12 cellular contexts compared by ENCODE assay signal in the genomic region with DNA sequence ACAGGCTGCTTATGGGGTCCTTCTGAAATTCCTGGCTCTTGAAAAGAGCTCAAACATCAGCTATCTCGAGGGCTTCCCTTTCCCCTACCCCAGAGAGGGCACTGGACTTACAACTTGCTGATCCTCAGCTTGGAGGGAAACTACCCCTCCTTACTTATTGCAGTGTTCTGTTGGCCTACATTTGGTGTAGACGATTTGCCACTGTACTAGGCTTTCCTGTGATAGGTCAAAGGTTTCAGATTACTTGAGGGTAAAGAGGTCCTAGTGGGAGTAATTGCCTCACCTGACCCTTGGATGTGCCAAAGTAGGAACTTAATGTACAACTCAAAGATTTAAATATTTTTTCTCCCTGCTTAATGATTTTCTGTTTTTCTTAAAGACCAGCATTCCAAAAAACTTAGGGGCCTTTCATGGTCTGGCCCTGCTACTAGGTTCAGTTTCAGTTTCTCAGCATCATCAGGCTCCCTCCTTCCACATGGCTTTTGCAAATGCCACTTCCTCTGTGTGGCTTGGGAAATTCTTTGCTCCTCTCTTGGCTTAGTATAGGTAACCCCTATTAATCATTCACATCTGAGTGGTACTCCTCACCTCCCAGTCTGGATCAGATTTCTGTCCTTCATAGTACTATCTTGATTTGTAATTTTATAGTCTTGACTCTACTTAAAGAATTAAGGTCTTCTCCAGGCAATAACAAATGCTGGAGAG. TPM values are rescaled to one million over a fixed set of nuclear protein-coding genes. Genes with fewer than 3 reads are reported as not detected.
DNase-seq lines count a peak whose midpoint lies in the region; ATAC-seq, FAIRE-seq and TF ChIP-seq lines count a peak whose summit lies in the region.
"Had no signal": no experiment of that assay in that cellular context is flagged by ENCODE, and none has a peak within 500 bp of the region (broad histone marks: within the 10 kb centered on the region; RNA-seq: fewer than 3 reads in every experiment).

No MANE protein-coding gene starts in this region.

- peaks cover 13 to 22% of the 10 kb centered on the region in 2 donors for H3K36me3 Mint-ChIP-seq in CD14-positive monocyte
- no peaks in the 10 kb centered on the region for H3K36me3 Mint-ChIP-seq in activated T-helper 17 cell treated with anti-CD3 and anti-CD28 coated beads, Interleukin-2, amount 50 U/mL, for 72 hours (ENCODE audit: low read depth)

- peak overlapping the region in 5 of 7 donors; percentile 32 to 69 (median 54) for H3K27ac Mint-ChIP-seq in CD14-positive monocyte
- no peak overlapping the region for H3K27ac Mint-ChIP-seq in activated T-helper 17 cell treated with anti-CD3 and anti-CD28 coated beads, Interleukin-2, amount 50 U/mL, for 72 hours

- H3K4me3 Mint-ChIP-seq in CD14-positive monocyte: peak overlapping the region in 1 of 2 donors; percentile 26
- H3K4me3 Mint-ChIP-seq in activated T-helper 17 cell treated with anti-CD3 and anti-CD28 coated beads, Interleukin-2, amount 50 U/mL, for 72 hours: no peak overlapping the region

- H3K9me3 Mint-ChIP-seq in CD14-positive monocyte: peaks cover 0 to 3% (median 0%) of the 10 kb centered on the region in 7 donors
- no peaks in the 10 kb centered on the region for H3K9me3 Mint-ChIP-seq in activated T-helper 17 cell treated with anti-CD3 and anti-CD28 coated beads, Interleukin-2, amount 50 U/mL, for 72 hours

- H3K27ac ChIP-seq in coronary artery: no peak overlapping the region
- no peak overlapping the region for H3K27ac ChIP-seq in effector memory CD4-positive, alpha-beta T cell (ENCODE audit: insufficient read depth, low read length, poor library complexity, severe bottlenecking)

- peak; percentile 85 for FAIRE-seq in GM19239 (lab: Jason Lieb, UNC)
- FAIRE-seq: endothelial cell of umbilical vein had no signal

- H3K36me3 ChIP-seq in effector memory CD4-positive, alpha-beta T cell (ENCODE audit: control insufficient read depth, insufficient read depth, low read length): no peaks in the 10 kb centered on the region

- H3K27me3 Mint-ChIP-seq in CD14-positive monocyte (ENCODE audit: low read depth in 3 of 3): peaks cover 0 to 4% (median 3%) of the 10 kb centered on the region in 3 donors
- H3K27me3 Mint-ChIP-seq in activated T-helper 17 cell treated with anti-CD3 and anti-CD28 coated beads, Interleukin-2, amount 50 U/mL, for 72 hours: no peaks in the 10 kb centered on the region

- peak; percentile 55 for ATAC-seq in HG02870 (IDR thresholded peaks at IDR 0.05; ENCODE audit: unreplicated experiment)
- peak; percentile 32 for ATAC-seq in activated T-helper 17 cell treated with anti-CD3 and anti-CD28 coated beads, Interleukin-2, amount 50 U/mL, for 72 hours (replicated peaks)
- ATAC-seq: Panc1 had no signal

- no peak for DNase-seq in CD14-positive monocyte (ENCODE audit: low spot score)
- DNase-seq in GM19239 (ENCODE audit: insufficient read length, low spot score): no peak
- DNase-seq in coronary artery (ENCODE audit: low spot score): no peak
- no peak for DNase-seq in posterior vena cava (ENCODE audit: low spot score)
- no peak for DNase-seq in effector memory CD4-positive, alpha-beta T cell
- no peak for DNase-seq in RPMI8226
- DNase-seq: NCI-H187 had no signal

- H3K4me3 ChIP-seq in coronary artery: no peak overlapping the region
- no peak overlapping the region for H3K4me3 ChIP-seq in effector memory CD4-positive, alpha-beta T cell (ENCODE audit: insufficient read depth, low read depth, low read length, poor library complexity, severe bottlenecking)
- H3K4me3 ChIP-seq: smooth muscle cell had no signal

- H3K27me3 ChIP-seq in effector memory CD4-positive, alpha-beta T cell (replicated peaks; ENCODE audit: control insufficient read depth, insufficient read depth, low read length, poor library complexity, severe bottlenecking): no peaks in the 10 kb centered on the region

- TF ChIP-seq CTCF in CD14-positive monocyte (IDR thresholded peaks at IDR 0.05) (no peak), coronary artery (IDR thresholded peaks at IDR 0.05) (no peak)

- H3K4me1 ChIP-seq in effector memory CD4-positive, alpha-beta T cell (ENCODE audit: control insufficient read depth, insufficient read depth, low read length, poor library complexity, severe bottlenecking): no peaks in the 10 kb centered on the region

- H3K4me1 Mint-ChIP-seq in CD14-positive monocyte: peaks cover 39% of the 10 kb centered on the region
- H3K4me1 Mint-ChIP-seq in activated T-helper 17 cell treated with anti-CD3 and anti-CD28 coated beads, Interleukin-2, amount 50 U/mL, for 72 hours: peaks cover 7% of the 10 kb centered on the region

- intact Hi-C loops in CD14-positive monocyte (cut with micrococcal nuclease): no loop called here
- intact Hi-C loops in posterior vena cava (cut with DNase I): no loop called here

- no peaks in the 10 kb centered on the region for H3K9me3 ChIP-seq in effector memory CD4-positive, alpha-beta T cell (ENCODE audit: control insufficient read depth, low read length)

RNA-seq across cellular contexts. Expression of gene CYSTM1, which starts 32.4 kb away (rescaled TPM):
- polyA plus RNA-seq in CD14-positive monocyte: 10 to 100 TPM; 36.7 to 40.0 TPM
- total RNA-seq in activated T-helper 17 cell treated with anti-CD3 and anti-CD28 coated beads, Interleukin-2, amount 50 U/mL, for 72 hours: 10 to 100 TPM; 11.3 to 11.9 TPM
- 10 to 100 TPM; 46.6 to 80.9 TPM for total RNA-seq in posterior vena cava
